In genomic region chr10:51224610-51225230, GRCh38 we compare ENCODE assay signal across 15 cellular contexts.
DNase-seq lines count a peak whose midpoint lies in the region; ATAC-seq, FAIRE-seq and TF ChIP-seq lines count a peak whose summit lies in the region.
"Had no signal": no experiment of that assay in that cellular context is flagged by ENCODE, and none has a peak within 500 bp of the region (broad histone marks: within the 10 kb centered on the region; RNA-seq: fewer than 3 reads in every experiment).

No MANE protein-coding gene starts in this region.

- H3K36me3 Mint-ChIP-seq in astrocyte (ENCODE audit: low read depth, unreplicated experiment) (no peaks in the 10 kb centered on the region), mesothelial cell of epicardium (peaks cover 1% of the 10 kb centered on the region)
- H3K36me3 Mint-ChIP-seq: activated naive CD4-positive, alpha-beta T cell treated with anti-CD3 and anti-CD28 coated beads, Interleukin-2, amount 50 U/mL, for 72 hours had no signal

- H3K4me1 ChIP-seq in ACC112 (ENCODE audit: control insufficient read depth, insufficient read depth, low read length, unreplicated experiment) = peaks cover 9% of the 10 kb centered on the region
- peaks cover 3% of the 10 kb centered on the region; the same call in 1 of the 2 replicates for H3K4me1 ChIP-seq in HEK293 (ENCODE audit: control insufficient read depth, insufficient read depth, low read length)
- H3K4me1 ChIP-seq in astrocyte (ENCODE audit: insufficient read depth, low read length) = no peaks in the 10 kb centered on the region
- H3K4me1 ChIP-seq: BE2C had no signal

- H3K27me3 ChIP-seq in ACC112 (ENCODE audit: insufficient read depth, low read length) (no peaks in the 10 kb centered on the region), astrocyte (ENCODE audit: insufficient read depth, low read length) (no peaks in the 10 kb centered on the region)
- H3K27me3 ChIP-seq: BE2C had no signal

- no peak overlapping the region for H3K4me3 Mint-ChIP-seq in astrocyte (ENCODE audit: unreplicated experiment)
- no peak overlapping the region for H3K4me3 Mint-ChIP-seq in mesothelial cell of epicardium
- H3K4me3 Mint-ChIP-seq: neural crest cell had no signal

- ATAC-seq in HG03571 (IDR thresholded peaks at IDR 0.05; ENCODE audit: unreplicated experiment) = no peak
- no peak for ATAC-seq in HG03469 (IDR thresholded peaks at IDR 0.05; ENCODE audit: unreplicated experiment)
- ATAC-seq: activated naive CD4-positive, alpha-beta T cell treated with anti-CD3 and anti-CD28 coated beads, Interleukin-2, amount 50 U/mL, for 72 hours had no signal

- DNase-seq in astrocyte (ENCODE audit: low read depth) = peak; percentile 37
- no peak for DNase-seq in mesothelial cell of epicardium (ENCODE audit: low spot score in 2 of 2, unreplicated experiment in 2 of 2)
- no peak for DNase-seq in T-helper 9 cell
- no peak for DNase-seq in SK-N-DZ (ENCODE audit: low spot score)
- DNase-seq: BE2C, KBM-7, trophoblast cell had no signal

- H3K36me3 ChIP-seq in ACC112 (ENCODE audit: insufficient read depth, low read length) (no peaks in the 10 kb centered on the region), HEK293 (ENCODE audit: control insufficient read depth in 2 of 2, insufficient read depth in 1 of 2, low read length in 2 of 2) (no peaks in the 10 kb centered on the region), astrocyte (ENCODE audit: insufficient read depth, low read length) (no peaks in the 10 kb centered on the region)
- H3K36me3 ChIP-seq: BE2C had no signal

- H4K20me1 ChIP-seq in astrocyte (ENCODE audit: insufficient read depth, low read length) = no peaks in the 10 kb centered on the region

- H3K4me1 Mint-ChIP-seq in astrocyte (ENCODE audit: low read depth, unreplicated experiment) (no peaks in the 10 kb centered on the region), mesothelial cell of epicardium (peaks cover 26% of the 10 kb centered on the region)
- H3K4me1 Mint-ChIP-seq: neural crest cell had no signal

- FAIRE-seq in astrocyte (lab: Jason Lieb, UNC) = peak; percentile 39
- FAIRE-seq: colon, GM18507 had no signal

- POLR2A ChIA-PET in HEK293 (lab: Yijun Ruan, JAX) = no interaction called here

- no peak overlapping the region for H3K4me2 ChIP-seq in astrocyte (ENCODE audit: low read length)

- CTCF ChIA-PET in HEK293 (lab: Yijun Ruan, JAX) = no interaction called here

- TF ChIP-seq CTCF in HEK293 (tag by site-specific recombination; IDR thresholded peaks at IDR 0.05) (no peak), astrocyte (IDR thresholded peaks at IDR 0.05; ENCODE audit: insufficient read depth, low read depth, low read length) (no peak), mesothelial cell of epicardium (IDR thresholded peaks at IDR 0.05; ENCODE audit: unreplicated experiment) (no peak)

- H3K9ac ChIP-seq in astrocyte (ENCODE audit: low read length) = no peak overlapping the region

- H3K9me3 ChIP-seq in HEK293 (ENCODE audit: control insufficient read depth, insufficient read depth, low read depth, low read length) (no peaks in the 10 kb centered on the region), astrocyte (ENCODE audit: insufficient read depth, low read depth, low read length) (no peaks in the 10 kb centered on the region)
- H3K9me3 ChIP-seq: BE2C had no signal

- H3K4me3 ChIP-seq in ACC112 (ENCODE audit: low read depth, low read length) = peak overlapping the region; percentile 61
- H3K4me3 ChIP-seq in HEK293 (ENCODE audit: low read depth, low read length) = no peak overlapping the region
- H3K4me3 ChIP-seq in astrocyte (ENCODE audit: insufficient read depth, low read depth, low read length) = no peak overlapping the region

- no peaks in the 10 kb centered on the region for H3K9me3 Mint-ChIP-seq in astrocyte (ENCODE audit: unreplicated experiment)
- peaks cover 3% of the 10 kb centered on the region for H3K9me3 Mint-ChIP-seq in mesothelial cell of epicardium
- H3K9me3 Mint-ChIP-seq: activated naive CD4-positive, alpha-beta T cell treated with anti-CD3 and anti-CD28 coated beads, Interleukin-2, amount 50 U/mL, for 72 hours; neural crest cell had no signal

- no peaks in the 10 kb centered on the region for H3K27me3 Mint-ChIP-seq in astrocyte (ENCODE audit: low read depth, unreplicated experiment)
- no peaks in the 10 kb centered on the region for H3K27me3 Mint-ChIP-seq in mesothelial cell of epicardium (ENCODE audit: low read depth)

- H3K27ac Mint-ChIP-seq in astrocyte (ENCODE audit: unreplicated experiment) (no peak overlapping the region), mesothelial cell of epicardium (peak overlapping the region; percentile 35)
- H3K27ac Mint-ChIP-seq: activated naive CD4-positive, alpha-beta T cell treated with anti-CD3 and anti-CD28 coated beads, Interleukin-2, amount 50 U/mL, for 72 hours had no signal

- H3K27ac ChIP-seq in ACC112 (ENCODE audit: low read depth, low read length) = peak overlapping the region; percentile 37
- no peak overlapping the region for H3K27ac ChIP-seq in HEK293 (ENCODE audit: extremely low read depth, low read depth, low read length)
- H3K27ac ChIP-seq in astrocyte (ENCODE audit: low read depth, low read length) = no peak overlapping the region

- peak overlapping the region; percentile 65 for H2AFZ ChIP-seq in ACC112 (ENCODE audit: low read length, unreplicated experiment)
- no peak overlapping the region for H2AFZ ChIP-seq in astrocyte (ENCODE audit: low read depth, low read length)

- H3K79me2 ChIP-seq in ACC112 (ENCODE audit: control insufficient read depth, insufficient read depth, low read length, unreplicated experiment) (no peaks in the 10 kb centered on the region), astrocyte (ENCODE audit: insufficient read depth, low read length) (no peaks in the 10 kb centered on the region)

TF ChIP-seq in HEK293, 187 proteins besides CTCF, POLR2A, EP300 and RAD21 (continues in another document):
- TF ChIP-seq ZNF292 (tag by site-specific recombination; IDR thresholded peaks at IDR 0.05; ENCODE audit: borderline replicate concordance, low read depth) (no peak), KLF16 (tag by site-specific recombination; IDR thresholded peaks at IDR 0.05) (no peak), ZNF148 (tag by site-specific recombination; IDR thresholded peaks at IDR 0.05; ENCODE audit: borderline replicate concordance) (no peak), PRDM10 (tag by site-specific recombination; IDR thresholded peaks at IDR 0.05) (peak; percentile 87), ZEB2 (tag by site-specific recombination; IDR thresholded peaks at IDR 0.05) (0 out of 2 replicates have a peak, but pooled peaks have one; percentile 18), ZNF248 (tag by site-specific recombination; IDR thresholded peaks at IDR 0.05) (no peak), PRDM6 (tag by site-specific recombination; IDR thresholded peaks at IDR 0.05) (peak; percentile 39)
